In genomic region chr10:75773139-75773801, GRCh38 we compare ENCODE assay signal across 13 cellular contexts.
DNase-seq lines count a peak whose midpoint lies in the region; ATAC-seq, FAIRE-seq and TF ChIP-seq lines count a peak whose summit lies in the region.
"Had no signal": no experiment of that assay in that cellular context is flagged by ENCODE, and none has a peak within 500 bp of the region (broad histone marks: within the 10 kb centered on the region; RNA-seq: fewer than 3 reads in every experiment).

No MANE protein-coding gene starts in this region.

- intact Hi-C loops in heart right ventricle (cut with DNase I) (loop anchor here in 2 of 10 donors (2.0 to 10.0 kb wide), 2 partner anchors 368 to 370 kb away; partner anchors contain the start of gene ZNF503 (in 1 of the 2)), Right ventricle myocardium superior (cut with DNase I) (loop anchor here (10.0 kb wide), 1 partner anchor 368 kb away; the partner anchor contains the start of gene ZNF503)

- H3K4me1 ChIP-seq in heart right ventricle: peaks cover 0 to 46% (median 15%) of the 10 kb centered on the region in 9 donors

- H3K36me3 ChIP-seq in heart right ventricle: no peaks in the 10 kb centered on the region

- no peak for DNase-seq in heart right ventricle
- DNase-seq in Right ventricle myocardium superior: no peak
- DNase-seq in amniotic epithelial cell (ENCODE audit: low read depth): peak; percentile 90
- DNase-seq in kidney glomerular epithelial cell (lab: John Stamatoyannopoulos, UW): peak; percentile 96
- peak; percentile 56 for DNase-seq in urothelium cell line (ENCODE audit: low spot score)
- DNase-seq in NCI-H1694 (lab: John Stamatoyannopoulos, UW): no peak
- DNase-seq in NCI-H1105 treated with DMSO at 0.1 percent for 48 hours (lab: John Stamatoyannopoulos, UW): no peak
- DNase-seq: activated CD4-positive, CD25-positive, alpha-beta regulatory T cell; NCI-H69; nucleus accumbens; trophoblast cell had no signal

- H3K27ac ChIP-seq in heart right ventricle: peak overlapping the region in 7 of 10 donors; percentile 38 to 80 (median 63)

- WGBS in heart right ventricle, 2 donors: 80 to 81% methylated on average over 5 of the region's 5 CpGs

- ATAC-seq in heart right ventricle: peak in 6 of 8 donors; percentile 28 to 73 (median 40)
- ATAC-seq in Right ventricle myocardium superior (ENCODE audit: poor library complexity): no peak
- ATAC-seq in HG03196 (IDR thresholded peaks at IDR 0.05; ENCODE audit: unreplicated experiment): no peak

- H3K4me3 ChIP-seq in heart right ventricle: no peak overlapping the region

- no peak for TF ChIP-seq CTCF in heart right ventricle (IDR thresholded peaks at IDR 0.05)

- no peak for FAIRE-seq in urothelium cell line (lab: Jason Lieb, UNC)
- FAIRE-seq: endometrium had no signal

- H3K9me3 ChIP-seq in heart right ventricle: no peaks in the 10 kb centered on the region

- H3K27me3 ChIP-seq in heart right ventricle: no peaks in the 10 kb centered on the region

Comparison
In these comparisons a context has a peak if more than half of its experiments do, and no peak if none do; other contexts are left out.
1. ATAC-seq: peak in heart right ventricle (6 of 8); none in Right ventricle myocardium superior (single experiment) and HG03196 (single experiment).
2. DNase-seq: peak in amniotic epithelial cell (single experiment), kidney glomerular epithelial cell (single experiment) and urothelium cell line (single experiment); none in heart right ventricle (0 of 2), Right ventricle myocardium superior (single experiment), NCI-H1694 (single experiment) and NCI-H1105 treated with DMSO at 0.1 percent for 48 hours (single experiment).